Comparison of ENCODE assay signal across 18 cellular contexts in the genomic region with DNA sequence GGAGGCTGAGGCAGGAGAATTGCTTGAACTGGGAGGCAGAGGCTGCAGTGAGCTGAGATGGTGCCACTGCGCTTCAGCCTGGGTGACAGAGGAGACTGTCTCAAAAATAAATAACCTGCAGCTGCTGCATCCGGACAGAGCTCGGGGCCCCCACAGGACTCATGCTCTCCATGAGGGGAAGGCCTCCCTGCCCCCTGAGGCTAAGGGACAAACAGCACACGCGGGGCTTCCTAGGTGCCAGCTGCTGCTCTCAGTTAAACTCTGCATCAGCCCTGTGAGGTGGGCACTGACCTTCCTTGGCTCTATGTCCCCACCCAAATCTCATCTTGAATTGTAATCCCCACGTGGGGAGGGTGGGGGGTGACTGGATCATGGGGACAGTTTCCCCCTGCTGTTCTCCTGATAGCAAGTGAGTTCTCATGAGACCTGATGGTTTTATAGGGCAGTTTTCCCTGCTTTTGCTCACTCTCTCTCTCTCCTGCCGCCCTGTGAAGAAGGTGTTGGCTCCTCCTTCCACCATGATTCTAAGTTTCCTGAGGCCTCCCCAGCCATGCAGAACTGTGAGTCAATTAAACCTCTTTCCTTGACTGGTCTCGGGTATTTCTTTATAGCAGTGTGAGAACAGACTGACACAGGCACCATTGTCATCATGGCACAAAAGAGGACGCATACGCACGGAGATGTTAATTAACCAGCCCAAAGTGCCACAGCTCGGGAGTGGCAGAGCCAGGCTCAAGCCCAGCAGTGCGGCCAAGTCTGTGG.
"Had no signal": no experiment of that assay in that cellular context is flagged by ENCODE, and none has a peak within 500 bp of the region (broad histone marks: within the 10 kb centered on the region; RNA-seq: fewer than 3 reads in every experiment).

No MANE protein-coding gene starts in this region.

- H3K4me1 ChIP-seq: ascending aorta, foreskin keratinocyte had no signal

- H3K36me3 Mint-ChIP-seq: immature natural killer cell had no signal

- H3K4me3 Mint-ChIP-seq: activated CD4-positive, alpha-beta T cell treated with anti-CD3 and anti-CD28 coated beads, Interleukin-2, amount 10 ng/mL, durations not matched to agents 7 days and 5 days; activated naive CD4-positive, alpha-beta T cell treated with anti-CD3 and anti-CD28 coated beads, Interleukin-2, amount 10 ng/mL, durations not matched to agents 7 days and 5 days; naive thymus-derived CD4-positive, alpha-beta T cell; WTC11 had no signal

- H3K27ac ChIP-seq: ascending aorta, breast epithelium, foreskin keratinocyte had no signal

- H3K9me3 ChIP-seq: ascending aorta, breast epithelium had no signal

- ATAC-seq: foreskin keratinocyte, WTC11 had no signal

- H3K27me3 ChIP-seq: ascending aorta, breast epithelium, foreskin keratinocyte, upper lobe of left lung had no signal

- H3K27ac Mint-ChIP-seq: activated naive CD4-positive, alpha-beta T cell treated with anti-CD3 and anti-CD28 coated beads, Interleukin-2, amount 10 ng/mL, durations not matched to agents 7 days and 5 days; WTC11 had no signal

- H3K36me3 ChIP-seq: ascending aorta, breast epithelium, upper lobe of left lung had no signal

- DNase-seq: activated CD4-positive, alpha-beta T cell treated with anti-CD3 and anti-CD28 coated beads, Interleukin-2, amount 10 ng/mL, durations not matched to agents 7 days and 5 days; activated naive CD4-positive, alpha-beta T cell treated with anti-CD3 and anti-CD28 coated beads, Interleukin-2, amount 10 ng/mL, durations not matched to agents 7 days and 5 days; activated T-cell treated with anti-CD3 and anti-CD28 coated beads for 4 hours; cerebellar nuclear complex; effector CD8-positive, alpha-beta T cell; foreskin keratinocyte; head of caudate nucleus; immature natural killer cell; left cardiac atrium; naive thymus-derived CD4-positive, alpha-beta T cell; retina; stimulated activated CD4-positive, alpha-beta T cell treated with anti-CD3 and anti-CD28 coated beads, Interleukin-15, amount 100 ng/mL, for 24 hours; stimulated activated CD4-positive, alpha-beta T cell treated with anti-CD3 and anti-CD28 coated beads, Interleukin-4, amount 100 ng/mL, for 1 hour; stimulated activated naive CD4-positive, alpha-beta T cell treated with Interleukin-2 at 50 U/mL for 16 hours; upper lobe of left lung had no signal

- H3K9me3 Mint-ChIP-seq: immature natural killer cell had no signal

- H3K4me3 ChIP-seq: ascending aorta, breast epithelium, upper lobe of left lung had no signal

- H3K27me3 Mint-ChIP-seq: activated CD4-positive, alpha-beta T cell treated with anti-CD3 and anti-CD28 coated beads, Interleukin-2, amount 10 ng/mL, durations not matched to agents 7 days and 5 days had no signal
